In genomic region chr11:3949132-3949531, GRCh38 we compare ENCODE assay signal across 9 cellular contexts.
DNase-seq lines count a peak whose midpoint lies in the region; ATAC-seq and TF ChIP-seq lines count a peak whose summit lies in the region.
"Had no signal": no experiment of that assay in that cellular context is flagged by ENCODE, and none has a peak within 500 bp of the region (broad histone marks: within the 10 kb centered on the region; RNA-seq: fewer than 3 reads in every experiment).

No MANE protein-coding gene starts in this region.

- H3K27me3 ChIP-seq in DOHH2 (ENCODE audit: control insufficient read depth, low read length), result no peaks in the 10 kb centered on the region
- H3K27me3 ChIP-seq: right lobe of liver had no signal

- peaks cover 0 to 2% of the 10 kb centered on the region in 2 donors for H3K9me3 Mint-ChIP-seq in activated naive CD4-positive, alpha-beta T cell treated with anti-CD3 and anti-CD28 coated beads, Interleukin-2, amount 50 U/mL, for 72 hours

- no peak for DNase-seq in activated naive CD4-positive, alpha-beta T cell treated with anti-CD3 and anti-CD28 coated beads, Interleukin-2, amount 50 U/mL, for 72 hours (ENCODE audit: low spot score in 2 of 2)
- DNase-seq in foreskin melanocyte (no peak), nucleus accumbens (lab: John Stamatoyannopoulos, UW) (no peak), GM20000 (ENCODE audit: low spot score) (no peak), kidney tubule cell (ENCODE audit: low spot score) (no peak)
- DNase-seq: right lobe of liver had no signal

- ATAC-seq in GM19463 (IDR thresholded peaks at IDR 0.05; ENCODE audit: unreplicated experiment) (peak; percentile 78), HG03460 (IDR thresholded peaks at IDR 0.05; ENCODE audit: unreplicated experiment) (peak; percentile 59)
- peak; percentile 66 to 69 for ATAC-seq in activated naive CD4-positive, alpha-beta T cell treated with anti-CD3 and anti-CD28 coated beads, Interleukin-2, amount 50 U/mL, for 72 hours

- H3K27ac Mint-ChIP-seq in activated naive CD4-positive, alpha-beta T cell treated with anti-CD3 and anti-CD28 coated beads, Interleukin-2, amount 50 U/mL, for 72 hours, result peak overlapping the region in 1 of 2 donors; percentile 92

- no peaks in the 10 kb centered on the region for H3K79me2 ChIP-seq in DOHH2 (ENCODE audit: control insufficient read depth, low read length)

- peaks cover 0 to 57% of the 10 kb centered on the region in 2 donors for H3K36me3 Mint-ChIP-seq in activated naive CD4-positive, alpha-beta T cell treated with anti-CD3 and anti-CD28 coated beads, Interleukin-2, amount 50 U/mL, for 72 hours

- H3F3A ChIP-seq in DOHH2 (ENCODE audit: control insufficient read depth, insufficient read depth), result peaks cover 8% of the 10 kb centered on the region; the same call in 1 of the 2 replicates

- no peaks in the 10 kb centered on the region for H4K20me1 ChIP-seq in DOHH2 (ENCODE audit: control insufficient read depth, insufficient read depth, low read depth, low read length)

- peak overlapping the region; percentile 18; the same call in 1 of the 2 replicates for H3K4me3 ChIP-seq in DOHH2 (ENCODE audit: low read length)
- H3K4me3 ChIP-seq: right lobe of liver had no signal

- no peaks in the 10 kb centered on the region for H3K9me3 ChIP-seq in DOHH2 (ENCODE audit: control insufficient read depth, insufficient read depth, low read length)
- H3K9me3 ChIP-seq: right lobe of liver had no signal

- no peaks in the 10 kb centered on the region for H3K9me2 ChIP-seq in DOHH2 (replicated peaks; ENCODE audit: control insufficient read depth, low read length)

- peak overlapping the region; percentile 48 for H3K4me2 ChIP-seq in DOHH2 (ENCODE audit: low read length)

- no peak overlapping the region for H3K27ac ChIP-seq in DOHH2 (ENCODE audit: low read depth, low read length)

- H3K36me3 ChIP-seq in DOHH2 (ENCODE audit: control insufficient read depth, low read length), result peaks cover 6% of the 10 kb centered on the region; the same call in 1 of the 2 replicates
- H3K36me3 ChIP-seq: right lobe of liver had no signal

- TF ChIP-seq CTCF in DOHH2 (IDR thresholded peaks at IDR 0.05; ENCODE audit: low read depth, low read length, poor library complexity, severe bottlenecking) (no peak), GM20000 (IDR thresholded peaks at IDR 0.05; ENCODE audit: extremely low read depth, missing control alignments) (no peak)

- peaks cover 52% of the 10 kb centered on the region for H3K4me1 ChIP-seq in DOHH2 (ENCODE audit: control insufficient read depth, low read length)
